8 cellular contexts compared by ENCODE assay signal in the genomic region with DNA sequence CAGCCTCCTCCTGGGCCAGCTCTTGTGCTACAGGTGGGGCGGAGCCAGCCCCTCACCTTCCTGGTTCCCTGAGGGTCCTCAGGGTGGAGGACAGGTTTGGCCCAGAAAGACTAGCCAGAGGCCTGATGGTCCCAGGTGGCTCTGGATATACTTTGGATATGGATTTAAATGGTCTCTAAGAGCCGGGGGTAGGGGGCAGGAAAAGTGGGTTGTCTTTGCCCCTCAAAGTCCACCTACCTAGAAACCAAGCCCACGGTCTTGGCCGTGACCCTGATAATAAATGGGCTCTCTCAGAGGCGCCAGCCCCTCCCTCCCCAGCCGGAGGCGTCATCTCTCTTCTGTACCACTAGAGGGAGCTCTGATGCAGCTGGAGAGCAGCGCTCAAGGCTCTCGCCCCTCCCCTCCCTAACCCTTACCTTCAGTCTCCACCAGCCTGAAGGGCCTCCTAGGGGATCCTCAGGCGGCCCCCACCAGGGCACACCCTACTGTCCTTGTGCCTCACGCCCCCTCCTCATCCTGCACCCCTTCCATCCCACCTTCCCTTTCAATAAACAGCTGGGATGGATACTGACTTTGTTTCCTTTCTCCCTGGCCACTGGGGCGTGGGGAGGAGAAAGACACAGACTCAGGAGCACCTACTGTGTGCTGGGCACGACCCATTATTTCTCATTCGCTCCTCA. TPM values are rescaled to one million over a fixed set of nuclear protein-coding genes. Genes with fewer than 3 reads are reported as not detected.
DNase-seq lines count a peak whose midpoint lies in the region; ATAC-seq, FAIRE-seq and TF ChIP-seq lines count a peak whose summit lies in the region.

No MANE protein-coding gene starts in this region.

- WGBS in A549 (ENCODE audit: missing lambda C conversion rate): 8% methylated on average over 14 of the region's 14 CpGs

- no peaks in the 10 kb centered on the region; the same call in 1 of the 2 replicates for H3K27me3 Mint-ChIP-seq in WTC11 (ENCODE audit: low read depth)

- peak; percentile 99 for TF ChIP-seq CTCF in A549 (IDR thresholded peaks at IDR 0.05)
- peak; percentile 95 for TF ChIP-seq CTCF in WTC11 (IDR thresholded peaks at IDR 0.05)
- peak; percentile 95 for TF ChIP-seq CTCF in cardiac fibroblast (IDR thresholded peaks at IDR 0.05; ENCODE audit: low read depth, low read length)

- no peak overlapping the region for H3K4me3 ChIP-seq in A549
- H3K4me3 ChIP-seq in cardiac fibroblast (replicated peaks in 1 of 2; ENCODE audit: low read depth in 2 of 2, low read length in 2 of 2): no peak overlapping the region

- H3K4me3 Mint-ChIP-seq in WTC11: no peak overlapping the region

- no peak for TF ChIP-seq POLR2A in A549 (IDR thresholded peaks at IDR 0.05; ENCODE audit: low read length)

- H3K9me3 Mint-ChIP-seq in WTC11: no peaks in the 10 kb centered on the region

- H3K27ac ChIP-seq in A549: peak overlapping the region; percentile 71 to 81

- ATAC-seq in A549 (peak; percentile 85 to 95), GM18511 (IDR thresholded peaks at IDR 0.05; ENCODE audit: unreplicated experiment) (peak; percentile 91), HG03095 (IDR thresholded peaks at IDR 0.05; ENCODE audit: unreplicated experiment) (peak; percentile 92), WTC11 (peak; percentile 92)

- peaks cover 5% of the 10 kb centered on the region; the same call in 1 of the 2 replicates for H3K4me1 Mint-ChIP-seq in WTC11

- 0 out of 2 replicates have a peak, but pooled peaks cover 2% of the 10 kb centered on the region for H3K36me3 Mint-ChIP-seq in WTC11

- CTCF ChIA-PET in A549 (lab: Yijun Ruan, JAX) (interaction anchor here (0.6 to 50.3 kb wide), 63 partner anchors 8 to 386 kb away, joined by 3 to 1229 read pairs (median 6); a partner anchor contains a TSS), WTC11 (lab: Charles Lee) (interaction anchor here (0.6 to 3.6 kb wide), 26 partner anchors 9 to 385 kb away, joined by 3 to 66 read pairs (median 4); a partner anchor contains a TSS)

- DNase-seq in A549 (ENCODE audit: low read depth in 1 of 2, low spot score in 1 of 2) (peak; percentile 83 to 95), NCI-H2227 (lab: John Stamatoyannopoulos, UW; ENCODE audit: unreplicated experiment) (peak; percentile 91), WTC11 (ENCODE audit: low spot score) (peak; percentile 84), cardiac fibroblast (ENCODE audit: low read depth in 2 of 2) (peak; percentile 80 to 83), kidney tubule cell (ENCODE audit: low spot score) (peak; percentile 78)
- peak; percentile 81 for DNase-seq in stimulated activated CD4-positive, alpha-beta T cell treated with anti-CD3 and anti-CD28 coated beads, Interleukin-4, amount 100 ng/mL, for 24 hours

- H3K4me2 ChIP-seq in A549: no peak overlapping the region

- peak; percentile 99 to 100 for TF ChIP-seq RAD21 in A549 (conservative IDR thresholded peaks at IDR 0.05 in 1 of 2, IDR thresholded peaks at IDR 0.05 in 1 of 2)

- POLR2A ChIA-PET in A549 (lab: Yijun Ruan, JAX): interaction anchor here (1.0 to 1.2 kb wide), 2 partner anchors 15 to 53 kb away, joined by 4 to 5 read pairs; no protein-coding TSS in a partner anchor
- POLR2A ChIA-PET in WTC11 (lab: Charles Lee): interaction anchor here (0.5 to 1.4 kb wide), 4 partner anchors 16 to 127 kb away, joined by 3 read pairs; a partner anchor contains a TSS

- no peak for TF ChIP-seq EP300 in A549 (IDR thresholded peaks at IDR 0.05)

- H3K4me1 ChIP-seq in A549: peaks cover 13% of the 10 kb centered on the region; the same call in 2 of the 3 replicates

- no peak overlapping the region for H3K27ac Mint-ChIP-seq in WTC11

- FAIRE-seq in A549 (lab: Jason Lieb, UNC): no peak

- H3K9me3 ChIP-seq in A549: no peaks in the 10 kb centered on the region

TF ChIP-seq in A549, 52 proteins besides CTCF, POLR2A, EP300 and RAD21:
- TF ChIP-seq CEBPB (IDR thresholded peaks at IDR 0.05) (no peak), CHD2 (IDR thresholded peaks at IDR 0.05; ENCODE audit: low read length, partially characterized antibody) (peak; percentile 10), FOSB (CRISPR knock-in tag; IDR thresholded peaks at IDR 0.05) (0 out of 2 replicates have a peak, but pooled peaks have one; percentile 23), SMC3 (IDR thresholded peaks at IDR 0.05) (peak; percentile 97), HOXB5 (CRISPR knock-in tag; IDR thresholded peaks at IDR 0.05) (0 out of 2 replicates have a peak, but pooled peaks have one; percentile 45), MAZ (IDR thresholded peaks at IDR 0.05; ENCODE audit: borderline replicate concordance, low read depth, low read length) (peak; percentile 95)
- TF ChIP-seq, protein P1, sequence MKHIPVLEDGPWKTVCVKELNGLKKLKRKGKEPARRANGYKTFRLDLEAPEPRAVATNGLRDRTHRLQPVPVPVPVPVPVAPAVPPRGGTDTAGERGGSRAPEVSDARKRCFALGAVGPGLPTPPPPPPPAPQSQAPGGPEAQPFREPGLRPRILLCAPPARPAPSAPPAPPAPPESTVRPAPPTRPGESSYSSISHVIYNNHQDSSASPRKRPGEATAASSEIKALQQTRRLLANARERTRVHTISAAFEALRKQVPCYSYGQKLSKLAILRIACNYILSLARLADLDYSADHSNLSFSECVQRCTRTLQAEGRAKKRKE (CRISPR knock-in tag; IDR thresholded peaks at IDR 0.05; ENCODE audit: low read depth): no peak

TF ChIP-seq in WTC11, 78 proteins besides CTCF, POLR2A, EP300 and RAD21 (continues in another document):
- TF ChIP-seq CBFB (CRISPR knock-in tag; IDR thresholded peaks at IDR 0.05; ENCODE audit: low read depth) (no peak), PRRX2 (CRISPR knock-in tag; IDR thresholded peaks at IDR 0.05) (no peak)
- TF ChIP-seq, protein P2, sequence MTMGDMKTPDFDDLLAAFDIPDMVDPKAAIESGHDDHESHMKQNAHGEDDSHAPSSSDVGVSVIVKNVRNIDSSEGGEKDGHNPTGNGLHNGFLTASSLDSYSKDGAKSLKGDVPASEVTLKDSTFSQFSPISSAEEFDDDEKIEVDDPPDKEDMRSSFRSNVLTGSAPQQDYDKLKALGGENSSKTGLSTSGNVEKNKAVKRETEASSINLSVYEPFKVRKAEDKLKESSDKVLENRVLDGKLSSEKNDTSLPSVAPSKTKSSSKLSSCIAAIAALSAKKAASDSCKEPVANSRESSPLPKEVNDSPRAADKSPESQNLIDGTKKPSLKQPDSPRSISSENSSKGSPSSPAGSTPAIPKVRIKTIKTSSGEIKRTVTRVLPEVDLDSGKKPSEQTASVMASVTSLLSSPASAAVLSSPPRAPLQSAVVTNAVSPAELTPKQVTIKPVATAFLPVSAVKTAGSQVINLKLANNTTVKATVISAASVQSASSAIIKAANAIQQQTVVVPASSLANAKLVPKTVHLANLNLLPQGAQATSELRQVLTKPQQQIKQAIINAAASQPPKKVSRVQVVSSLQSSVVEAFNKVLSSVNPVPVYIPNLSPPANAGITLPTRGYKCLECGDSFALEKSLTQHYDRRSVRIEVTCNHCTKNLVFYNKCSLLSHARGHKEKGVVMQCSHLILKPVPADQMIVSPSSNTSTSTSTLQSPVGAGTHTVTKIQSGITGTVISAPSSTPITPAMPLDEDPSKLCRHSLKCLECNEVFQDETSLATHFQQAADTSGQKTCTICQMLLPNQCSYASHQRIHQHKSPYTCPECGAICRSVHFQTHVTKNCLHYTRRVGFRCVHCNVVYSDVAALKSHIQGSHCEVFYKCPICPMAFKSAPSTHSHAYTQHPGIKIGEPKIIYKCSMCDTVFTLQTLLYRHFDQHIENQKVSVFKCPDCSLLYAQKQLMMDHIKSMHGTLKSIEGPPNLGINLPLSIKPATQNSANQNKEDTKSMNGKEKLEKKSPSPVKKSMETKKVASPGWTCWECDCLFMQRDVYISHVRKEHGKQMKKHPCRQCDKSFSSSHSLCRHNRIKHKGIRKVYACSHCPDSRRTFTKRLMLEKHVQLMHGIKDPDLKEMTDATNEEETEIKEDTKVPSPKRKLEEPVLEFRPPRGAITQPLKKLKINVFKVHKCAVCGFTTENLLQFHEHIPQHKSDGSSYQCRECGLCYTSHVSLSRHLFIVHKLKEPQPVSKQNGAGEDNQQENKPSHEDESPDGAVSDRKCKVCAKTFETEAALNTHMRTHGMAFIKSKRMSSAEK (CRISPR knock-in tag; IDR thresholded peaks at IDR 0.05; ENCODE audit: borderline replicate concordance): 0 out of 2 replicates have a peak, but pooled peaks have one; percentile 34

RNA-seq across cellular contexts. Expression of a gene that starts 7.5 kb away (rescaled TPM):
- polyA plus RNA-seq in A549 (2011; rRNA removed) (40.5 and 47.5 TPM in 2 replicates), A549 (2017; fragmentation: RNase III; extraction: RNeasy Plus Mini Kit Qiagen cat#74134 plus additional on column Dnase treatment) (59.6 to 74.8 TPM (median 74.3 TPM) in 3 replicates)
- polyA plus RNA-seq in A549 (2012; cell fraction: cytosol; rRNA removed): 103 and 115 TPM in 2 replicates
- polyA plus RNA-seq in A549 (2012; cell fraction: nucleus; rRNA removed): 84.2 and 135 TPM in 2 replicates
- polyA minus RNA-seq in A549 (2011; rRNA and poly(A)+ RNA removed): 36.5 and 42.2 TPM in 2 replicates
- 23.0 to 23.7 TPM (median 23.3 TPM) in 3 replicates for total RNA-seq in WTC11 (2021)

RNA-seq across cellular contexts. Expression of a gene that starts 26.1 kb away (rescaled TPM):
- 210 and 269 TPM in 2 replicates for polyA plus RNA-seq in A549 (2011; rRNA removed)
- 56.5 and 79.1 TPM in 2 replicates for polyA plus RNA-seq in A549 (2012; cell fraction: cytosol; rRNA removed)
- polyA plus RNA-seq in A549 (2012; cell fraction: nucleus; rRNA removed): 68.7 and 90.7 TPM in 2 replicates
- polyA plus RNA-seq in A549 (2017; fragmentation: RNase III; extraction: RNeasy Plus Mini Kit Qiagen cat#74134 plus additional on column Dnase treatment): 28.4 to 39.8 TPM (median 34.0 TPM) in 3 replicates
- polyA minus RNA-seq in A549 (2011; rRNA and poly(A)+ RNA removed): 224 and 268 TPM in 2 replicates
- total RNA-seq in WTC11 (2021): 7.8 to 9.2 TPM (median 8.7 TPM) in 3 replicates

RNA-seq across cellular contexts. Expression of a gene that starts 29.1 kb away (rescaled TPM):
- polyA plus RNA-seq in A549 (2011; rRNA removed) (7.0 and 7.5 TPM in 2 replicates), A549 (2017; fragmentation: RNase III; extraction: RNeasy Plus Mini Kit Qiagen cat#74134 plus additional on column Dnase treatment) (24.6 to 32.8 TPM (median 29.2 TPM) in 3 replicates)
- 16.0 and 19.5 TPM in 2 replicates for polyA plus RNA-seq in A549 (2012; cell fraction: cytosol; rRNA removed)
- 39.6 and 40.2 TPM in 2 replicates for polyA plus RNA-seq in A549 (2012; cell fraction: nucleus; rRNA removed)
- 6.1 and 6.6 TPM in 2 replicates for polyA minus RNA-seq in A549 (2011; rRNA and poly(A)+ RNA removed)
- total RNA-seq in WTC11 (2021): 59.1 to 76.3 TPM (median 72.5 TPM) in 3 replicates

RNA-seq across cellular contexts. Expression of a gene that starts 53.7 kb away (rescaled TPM):
- 222 and 239 TPM in 2 replicates for polyA plus RNA-seq in A549 (2011; rRNA removed)
- 142 and 173 TPM in 2 replicates for polyA plus RNA-seq in A549 (2012; cell fraction: cytosol; rRNA removed)
- polyA plus RNA-seq in A549 (2012; cell fraction: nucleus; rRNA removed): 254 and 311 TPM in 2 replicates
- 105 to 117 TPM (median 112 TPM) in 3 replicates for polyA plus RNA-seq in A549 (2017; fragmentation: RNase III; extraction: RNeasy Plus Mini Kit Qiagen cat#74134 plus additional on column Dnase treatment)
- 186 and 187 TPM in 2 replicates for polyA minus RNA-seq in A549 (2011; rRNA and poly(A)+ RNA removed)
- total RNA-seq in WTC11 (2021): 65.0 to 75.2 TPM (median 69.5 TPM) in 3 replicates

RNA-seq across cellular contexts. Expression of a gene that starts 57.1 kb away (rescaled TPM):
- 17.4 and 19.8 TPM in 2 replicates for polyA plus RNA-seq in A549 (2011; rRNA removed)
- 15.1 and 18.7 TPM in 2 replicates for polyA plus RNA-seq in A549 (2012; cell fraction: cytosol; rRNA removed)
- polyA plus RNA-seq in A549 (2012; cell fraction: nucleus; rRNA removed): 14.0 and 15.4 TPM in 2 replicates
- 16.3 to 17.7 TPM (median 17.3 TPM) in 3 replicates for polyA plus RNA-seq in A549 (2017; fragmentation: RNase III; extraction: RNeasy Plus Mini Kit Qiagen cat#74134 plus additional on column Dnase treatment)
- polyA minus RNA-seq in A549 (2011; rRNA and poly(A)+ RNA removed): 15.2 and 16.3 TPM in 2 replicates
- total RNA-seq in WTC11 (2021): 43.6 to 54.1 TPM (median 52.6 TPM) in 3 replicates
